Comparison of ENCODE assay signal across 1 cellular context in the genomic region with DNA sequence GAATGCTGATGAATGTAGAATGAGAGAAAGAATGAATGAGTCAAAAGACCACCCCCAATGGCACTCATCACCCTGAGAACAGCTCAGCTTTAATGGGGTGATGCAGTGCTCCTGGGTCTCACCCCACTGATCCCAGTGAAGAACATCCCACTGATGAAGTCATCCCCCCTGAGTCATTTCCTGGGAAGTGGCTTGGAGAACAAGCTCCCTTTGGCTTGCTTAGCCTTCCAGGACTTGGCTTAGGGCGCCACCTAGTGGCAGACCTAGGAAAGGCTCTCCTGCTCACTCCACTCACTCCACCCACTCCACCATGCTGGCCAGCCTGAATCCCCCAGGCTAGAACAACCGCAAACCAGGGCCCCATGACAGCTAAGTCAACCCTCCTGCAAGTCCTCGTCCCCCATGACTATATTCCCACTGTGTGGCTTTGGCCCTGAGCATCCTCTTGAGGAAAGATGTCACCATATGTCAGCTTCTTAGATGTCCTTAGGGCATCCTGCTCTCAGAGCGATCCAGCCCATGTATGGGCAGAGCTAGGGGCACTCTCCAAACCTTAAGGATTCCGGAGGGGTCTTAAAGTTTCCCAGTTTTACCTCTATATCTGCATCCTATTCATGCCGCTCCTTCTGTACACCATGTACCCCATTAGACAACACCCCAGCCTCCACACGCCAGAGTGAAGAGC.
TF ChIP-seq lines count a peak whose summit lies in the region.

No MANE protein-coding gene starts in this region.

TF ChIP-seq in HEK293, 187 proteins besides CTCF, POLR2A, EP300 and RAD21 (continued from another document):
- TF ChIP-seq ELK4 (IDR thresholded peaks at IDR 0.05; ENCODE audit: borderline replicate concordance, low read depth, low read length) = no peak
- peak; percentile 95 for TF ChIP-seq ZNF654 (tag by site-specific recombination; IDR thresholded peaks at IDR 0.05; ENCODE audit: low read depth)
- TF ChIP-seq ZNF18 (tag by site-specific recombination; IDR thresholded peaks at IDR 0.05) = no peak
- TF ChIP-seq KLF16 (tag by site-specific recombination; IDR thresholded peaks at IDR 0.05) = no peak
- TF ChIP-seq ZNF777 (tag by site-specific recombination; IDR thresholded peaks at IDR 0.05; ENCODE audit: borderline replicate concordance) = no peak
- TF ChIP-seq, protein P1, sequence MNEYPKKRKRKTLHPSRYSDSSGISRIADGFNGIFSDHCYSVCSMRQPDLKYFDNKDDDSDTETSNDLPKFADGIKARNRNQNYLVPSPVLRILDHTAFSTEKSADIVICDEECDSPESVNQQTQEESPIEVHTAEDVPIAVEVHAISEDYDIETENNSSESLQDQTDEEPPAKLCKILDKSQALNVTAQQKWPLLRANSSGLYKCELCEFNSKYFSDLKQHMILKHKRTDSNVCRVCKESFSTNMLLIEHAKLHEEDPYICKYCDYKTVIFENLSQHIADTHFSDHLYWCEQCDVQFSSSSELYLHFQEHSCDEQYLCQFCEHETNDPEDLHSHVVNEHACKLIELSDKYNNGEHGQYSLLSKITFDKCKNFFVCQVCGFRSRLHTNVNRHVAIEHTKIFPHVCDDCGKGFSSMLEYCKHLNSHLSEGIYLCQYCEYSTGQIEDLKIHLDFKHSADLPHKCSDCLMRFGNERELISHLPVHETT (tag by site-specific recombination; IDR thresholded peaks at IDR 0.05) = 0 out of 2 replicates have a peak, but pooled peaks have one; percentile 59
- TF ChIP-seq ZNF660 (tag by site-specific recombination; IDR thresholded peaks at IDR 0.05) = peak; percentile 80
- peak; percentile 27; the same call in 1 of the 2 replicates for TF ChIP-seq ZNF24 (tag by site-specific recombination; IDR thresholded peaks at IDR 0.05)
- TF ChIP-seq, protein P2, sequence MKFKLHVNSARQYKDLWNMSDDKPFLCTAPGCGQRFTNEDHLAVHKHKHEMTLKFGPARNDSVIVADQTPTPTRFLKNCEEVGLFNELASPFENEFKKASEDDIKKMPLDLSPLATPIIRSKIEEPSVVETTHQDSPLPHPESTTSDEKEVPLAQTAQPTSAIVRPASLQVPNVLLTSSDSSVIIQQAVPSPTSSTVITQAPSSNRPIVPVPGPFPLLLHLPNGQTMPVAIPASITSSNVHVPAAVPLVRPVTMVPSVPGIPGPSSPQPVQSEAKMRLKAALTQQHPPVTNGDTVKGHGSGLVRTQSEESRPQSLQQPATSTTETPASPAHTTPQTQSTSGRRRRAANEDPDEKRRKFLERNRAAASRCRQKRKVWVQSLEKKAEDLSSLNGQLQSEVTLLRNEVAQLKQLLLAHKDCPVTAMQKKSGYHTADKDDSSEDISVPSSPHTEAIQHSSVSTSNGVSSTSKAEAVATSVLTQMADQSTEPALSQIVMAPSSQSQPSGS (tag by site-specific recombination; IDR thresholded peaks at IDR 0.05; ENCODE audit: low read depth) = 0 out of 2 replicates have a peak, but pooled peaks have one; percentile 36
- no peak for TF ChIP-seq PBX3 (CRISPR knock-in tag; IDR thresholded peaks at IDR 0.05)
- TF ChIP-seq ZNF366 (tag by site-specific recombination; conservative IDR thresholded peaks at IDR 0.05) = peak; percentile 40; the same call in 1 of the 2 replicates
- TF ChIP-seq SCRT2 (tag by site-specific recombination; IDR thresholded peaks at IDR 0.05) = peak; percentile 31; the same call in 1 of the 2 replicates
- TF ChIP-seq, protein P3, sequence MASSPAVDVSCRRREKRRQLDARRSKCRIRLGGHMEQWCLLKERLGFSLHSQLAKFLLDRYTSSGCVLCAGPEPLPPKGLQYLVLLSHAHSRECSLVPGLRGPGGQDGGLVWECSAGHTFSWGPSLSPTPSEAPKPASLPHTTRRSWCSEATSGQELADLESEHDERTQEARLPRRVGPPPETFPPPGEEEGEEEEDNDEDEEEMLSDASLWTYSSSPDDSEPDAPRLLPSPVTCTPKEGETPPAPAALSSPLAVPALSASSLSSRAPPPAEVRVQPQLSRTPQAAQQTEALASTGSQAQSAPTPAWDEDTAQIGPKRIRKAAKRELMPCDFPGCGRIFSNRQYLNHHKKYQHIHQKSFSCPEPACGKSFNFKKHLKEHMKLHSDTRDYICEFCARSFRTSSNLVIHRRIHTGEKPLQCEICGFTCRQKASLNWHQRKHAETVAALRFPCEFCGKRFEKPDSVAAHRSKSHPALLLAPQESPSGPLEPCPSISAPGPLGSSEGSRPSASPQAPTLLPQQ (tag by site-specific recombination; IDR thresholded peaks at IDR 0.05) = peak; percentile 74
- peak; percentile 56 for TF ChIP-seq ZFHX2 (tag by site-specific recombination; conservative IDR thresholded peaks at IDR 0.05)
- TF ChIP-seq, protein P4, sequence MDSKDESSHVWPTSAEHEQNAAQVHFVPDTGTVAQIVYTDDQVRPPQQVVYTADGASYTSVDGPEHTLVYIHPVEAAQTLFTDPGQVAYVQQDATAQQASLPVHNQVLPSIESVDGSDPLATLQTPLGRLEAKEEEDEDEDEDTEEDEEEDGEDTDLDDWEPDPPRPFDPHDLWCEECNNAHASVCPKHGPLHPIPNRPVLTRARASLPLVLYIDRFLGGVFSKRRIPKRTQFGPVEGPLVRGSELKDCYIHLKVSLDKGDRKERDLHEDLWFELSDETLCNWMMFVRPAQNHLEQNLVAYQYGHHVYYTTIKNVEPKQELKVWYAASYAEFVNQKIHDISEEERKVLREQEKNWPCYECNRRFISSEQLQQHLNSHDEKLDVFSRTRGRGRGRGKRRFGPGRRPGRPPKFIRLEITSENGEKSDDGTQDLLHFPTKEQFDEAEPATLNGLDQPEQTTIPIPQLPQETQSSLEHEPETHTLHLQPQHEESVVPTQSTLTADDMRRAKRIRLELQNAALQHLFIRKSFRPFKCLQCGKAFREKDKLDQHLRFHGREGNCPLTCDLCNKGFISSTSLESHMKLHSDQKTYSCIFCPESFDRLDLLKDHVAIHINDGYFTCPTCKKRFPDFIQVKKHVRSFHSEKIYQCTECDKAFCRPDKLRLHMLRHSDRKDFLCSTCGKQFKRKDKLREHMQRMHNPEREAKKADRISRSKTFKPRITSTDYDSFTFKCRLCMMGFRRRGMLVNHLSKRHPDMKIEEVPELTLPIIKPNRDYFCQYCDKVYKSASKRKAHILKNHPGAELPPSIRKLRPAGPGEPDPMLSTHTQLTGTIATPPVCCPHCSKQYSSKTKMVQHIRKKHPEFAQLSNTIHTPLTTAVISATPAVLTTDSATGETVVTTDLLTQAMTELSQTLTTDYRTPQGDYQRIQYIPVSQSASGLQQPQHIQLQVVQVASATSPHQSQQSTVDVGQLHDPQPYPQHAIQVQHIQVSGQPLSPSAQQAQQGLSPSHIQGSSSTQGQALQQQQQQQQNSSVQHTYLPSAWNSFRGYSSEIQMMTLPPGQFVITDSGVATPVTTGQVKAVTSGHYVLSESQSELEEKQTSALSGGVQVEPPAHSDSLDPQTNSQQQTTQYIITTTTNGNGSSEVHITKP (tag by site-specific recombination; IDR thresholded peaks at IDR 0.05) = peak; percentile 45; the same call in 1 of the 2 replicates
TF ChIP-seq in HEK293: peak in this region for 28.
